In the genomic region with DNA sequence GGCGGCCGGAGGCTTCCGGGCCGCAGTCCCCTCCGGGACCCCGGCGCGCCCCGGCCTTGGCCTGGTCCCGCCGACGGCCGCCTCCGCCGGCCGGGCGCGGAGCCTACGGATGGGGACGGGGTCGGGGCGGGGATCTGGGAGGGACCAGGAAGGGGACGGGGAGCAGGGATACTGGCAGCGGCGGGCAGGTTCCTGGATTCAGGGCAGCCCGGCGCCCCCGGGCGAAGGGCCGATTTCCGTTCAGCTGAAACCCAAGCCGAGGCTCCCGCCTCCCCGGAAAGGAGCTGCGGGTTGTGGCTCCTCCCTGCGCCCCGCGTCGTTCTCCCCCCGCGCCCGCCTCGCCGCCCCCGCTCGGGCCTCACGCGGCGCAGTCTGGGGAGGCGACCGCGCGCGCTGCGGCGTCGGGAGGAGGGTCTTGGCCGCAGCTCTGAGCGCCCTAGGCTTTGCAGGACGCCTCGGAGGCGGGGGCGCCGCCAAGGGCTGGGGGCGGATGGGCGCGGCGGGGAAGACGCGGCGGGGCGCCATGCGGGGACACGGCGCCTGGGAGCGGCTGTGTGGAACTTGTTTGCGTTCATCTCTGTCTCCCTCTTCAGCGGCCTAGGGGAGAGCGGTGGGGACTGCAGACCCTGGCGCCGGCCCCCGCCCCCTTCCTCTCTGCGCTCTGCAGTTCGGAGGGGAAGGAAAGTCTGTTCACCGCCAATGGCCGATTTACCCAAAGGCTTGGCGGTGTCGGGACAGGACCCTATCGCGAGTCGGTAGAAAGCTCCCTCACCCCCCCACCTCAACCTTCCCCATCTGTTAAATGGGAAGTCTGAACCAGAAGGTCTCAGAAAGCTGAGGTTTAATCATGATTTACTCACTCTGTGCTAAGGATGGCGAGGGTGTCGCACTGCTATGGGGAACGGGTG, we compare ENCODE assay signal across 8 cellular contexts. TPM values are rescaled to one million over a fixed set of nuclear protein-coding genes. Genes with fewer than 3 reads are reported as not detected.
A peak's percentile ranks its signal among the peaks of the same experiment; 100 is the strongest.
DNase-seq lines count a peak whose midpoint lies in the region; ATAC-seq and TF ChIP-seq lines count a peak whose summit lies in the region.

No MANE protein-coding gene starts in this region.

- peaks cover 0 to 11% (median under 1%) of the 10 kb centered on the region in 7 donors for H3K9me3 Mint-ChIP-seq in CD4-positive, CD25-positive, alpha-beta regulatory T cell
- no peaks in the 10 kb centered on the region for H3K9me3 Mint-ChIP-seq in WTC11

- H3K27ac ChIP-seq in CD4-positive, CD25-positive, alpha-beta regulatory T cell (ENCODE audit: insufficient read depth, low read length, poor library complexity, severe bottlenecking) = no peak overlapping the region
- H3K27ac ChIP-seq in IMR-90 (ENCODE audit: insufficient read depth, low read length) = no peak overlapping the region
- no peak overlapping the region for H3K27ac ChIP-seq in esophagus (ENCODE audit: low read depth in 2 of 2, low read length in 1 of 2)
- H3K27ac ChIP-seq in neural cell (ENCODE audit: low read length) = peak overlapping the region; percentile 81

- ATAC-seq in CD4-positive, CD25-positive, alpha-beta regulatory T cell (ENCODE audit: low read depth in 2 of 2) = peak in 1 of 2 donors; percentile 45
- peak; percentile 60 for ATAC-seq in IMR-90 (ENCODE audit: low read depth)
- peak; percentile 70 for ATAC-seq in WTC11
- ATAC-seq in HG03460 (IDR thresholded peaks at IDR 0.05; ENCODE audit: unreplicated experiment) = no peak

- intact Hi-C loops in IMR-90 (cut with micrococcal nuclease) = no loop called here

- BruUV-seq in IMR-90 (replicated peaks; lab: Mats Ljungman, UMichigan) = no TSS peak

- peaks cover 17% of the 10 kb centered on the region for H3K4me1 ChIP-seq in CD4-positive, CD25-positive, alpha-beta regulatory T cell (ENCODE audit: control insufficient read depth, insufficient read depth, low read length, poor library complexity, severe bottlenecking)
- H3K4me1 ChIP-seq in IMR-90 (ENCODE audit: control insufficient read depth, insufficient read depth, low read length) = peaks cover 2% of the 10 kb centered on the region; the same call in 1 of the 2 replicates
- H3K4me1 ChIP-seq in esophagus (ENCODE audit: control insufficient read depth in 2 of 2, insufficient read depth in 2 of 2, low read length in 1 of 2) = peaks cover 0 to 12% of the 10 kb centered on the region in 2 donors

- H3K56ac ChIP-seq in IMR-90 (ENCODE audit: extremely low read depth, insufficient read depth, low read length) = no peak overlapping the region

- H3K4me2 ChIP-seq in IMR-90 (ENCODE audit: low read depth, low read length) (peak overlapping the region; percentile 77), neural cell (ENCODE audit: low read length) (peak overlapping the region; percentile 80)

- H3K9ac ChIP-seq in IMR-90 (ENCODE audit: low read depth, low read length) = no peak overlapping the region
- peak overlapping the region; percentile 92 for H3K9ac ChIP-seq in neural cell (ENCODE audit: low read length)

- TF ChIP-seq CTCF in IMR-90 (conservative IDR thresholded peaks at IDR 0.05; ENCODE audit: low read depth, low read length) (no peak), WTC11 (IDR thresholded peaks at IDR 0.05) (no peak), neural cell (IDR thresholded peaks at IDR 0.05; ENCODE audit: poor library complexity, severe bottlenecking) (peak; percentile 10)

- H4K91ac ChIP-seq in IMR-90 (ENCODE audit: insufficient read depth, low read depth, low read length) = no peak overlapping the region

- H2AK5ac ChIP-seq in IMR-90 (ENCODE audit: low read depth, low read length) = no peak overlapping the region

- no peak overlapping the region for H3K27ac Mint-ChIP-seq in CD4-positive, CD25-positive, alpha-beta regulatory T cell
- H3K27ac Mint-ChIP-seq in WTC11 = no peak overlapping the region

- no peaks in the 10 kb centered on the region for H3K36me3 ChIP-seq in CD4-positive, CD25-positive, alpha-beta regulatory T cell (ENCODE audit: control insufficient read depth, insufficient read depth, low read length)
- no peaks in the 10 kb centered on the region for H3K36me3 ChIP-seq in IMR-90 (ENCODE audit: control insufficient read depth, insufficient read depth, low read length)
- no peaks in the 10 kb centered on the region for H3K36me3 ChIP-seq in esophagus (ENCODE audit: control insufficient read depth in 2 of 2, insufficient read depth in 2 of 2, low read length in 1 of 2)
- no peaks in the 10 kb centered on the region for H3K36me3 ChIP-seq in neural cell (ENCODE audit: insufficient read depth, low read length)

- peaks cover 18% of the 10 kb centered on the region for H3K27me3 ChIP-seq in CD4-positive, CD25-positive, alpha-beta regulatory T cell (ENCODE audit: control insufficient read depth, insufficient read depth, low read length)
- H3K27me3 ChIP-seq in IMR-90 (ENCODE audit: control insufficient read depth, insufficient read depth, low read length) (peaks cover 42% of the 10 kb centered on the region), esophagus (ENCODE audit: control insufficient read depth in 1 of 2, insufficient read depth in 2 of 2, low read length in 2 of 2) (peaks cover 0 to 13% of the 10 kb centered on the region in 2 donors), neural cell (ENCODE audit: insufficient read depth, low read depth, low read length) (no peaks in the 10 kb centered on the region)

- H3K9me3 ChIP-seq in CD4-positive, CD25-positive, alpha-beta regulatory T cell (ENCODE audit: control insufficient read depth in 2 of 2, low read length in 2 of 2) = peaks cover 0 to 3% of the 10 kb centered on the region in 2 experiments
- 0 out of 2 replicates have a peak, but pooled peaks cover 2% of the 10 kb centered on the region for H3K9me3 ChIP-seq in IMR-90 (ENCODE audit: control insufficient read depth, insufficient read depth, low read length)
- H3K9me3 ChIP-seq in esophagus (ENCODE audit: control insufficient read depth in 2 of 2, insufficient read depth in 1 of 2, low read depth in 1 of 2, low read length in 1 of 2) = no peaks in the 10 kb centered on the region
- no peaks in the 10 kb centered on the region for H3K9me3 ChIP-seq in neural cell (ENCODE audit: low read length)

- CTCF ChIA-PET in IMR-90 (lab: Yijun Ruan, JAX) (no interaction called here), WTC11 (lab: Charles Lee) (interaction anchor here (0.7 to 2.8 kb wide), 7 partner anchors 8 to 323 kb away, joined by 3 to 28 read pairs (median 4); no protein-coding TSS in a partner anchor)

- H4K8ac ChIP-seq in IMR-90 (ENCODE audit: low read depth in 2 of 2, low read length in 2 of 2) = no peak overlapping the region

- peak overlapping the region; percentile 75 for H2AFZ ChIP-seq in IMR-90 (replicated peaks; ENCODE audit: low read length, poor library complexity)
- H2AFZ ChIP-seq in neural cell (ENCODE audit: low read depth, low read length) = peak overlapping the region; percentile 45

- H4K5ac ChIP-seq in IMR-90 (ENCODE audit: low read depth, low read length) = no peak overlapping the region

- H3K23ac ChIP-seq in IMR-90 (ENCODE audit: low read depth, low read length) = no peak overlapping the region

- H3K9me1 ChIP-seq in IMR-90 (ENCODE audit: insufficient read depth, low read length) = no peaks in the 10 kb centered on the region

- no peak overlapping the region for H2AK9ac ChIP-seq in IMR-90 (replicated peaks; ENCODE audit: low read depth, low read length, poor library complexity)

- H3F3A ChIP-seq in neural cell (ENCODE audit: insufficient read depth, low read length, poor library complexity, severe bottlenecking) = peaks cover 6% of the 10 kb centered on the region

- DNase-seq in CD4-positive, CD25-positive, alpha-beta regulatory T cell = peak in 1 of 3 donors; percentile 56
- DNase-seq in IMR-90 (no peak), WTC11 (ENCODE audit: low spot score) (peak; percentile 78), A172 (ENCODE audit: low spot score) (no peak)
- no peak for DNase-seq in stimulated activated CD4-positive, alpha-beta T cell treated with anti-CD3 and anti-CD28 coated beads, Interleukin-4, amount 100 ng/mL, for 24 hours

- TF ChIP-seq RAD21 in IMR-90 (IDR thresholded peaks at IDR 0.05; ENCODE audit: low read length) (no peak), neural cell (conservative IDR thresholded peaks at IDR 0.05) (no peak)

- no peak overlapping the region for H2BK5ac ChIP-seq in IMR-90 (ENCODE audit: low read depth, low read length, poor library complexity, severe bottlenecking)

- H3K18ac ChIP-seq in IMR-90 (ENCODE audit: low read depth, low read length) = no peak overlapping the region

- no peaks in the 10 kb centered on the region for H4K20me1 ChIP-seq in IMR-90 (ENCODE audit: insufficient read depth, low read length)
- H4K20me1 ChIP-seq in neural cell (ENCODE audit: insufficient read depth) = no peaks in the 10 kb centered on the region

- H3K9me2 ChIP-seq in neural cell (ENCODE audit: insufficient read depth, low read length) = no peaks in the 10 kb centered on the region

- H3K4me3 ChIP-seq in CD4-positive, CD25-positive, alpha-beta regulatory T cell (ENCODE audit: low read depth, low read length) = no peak overlapping the region
- peak overlapping the region; percentile 57 for H3K4me3 ChIP-seq in IMR-90 (ENCODE audit: insufficient read depth, low read depth, low read length)
- H3K4me3 ChIP-seq in esophagus (ENCODE audit: low read depth in 1 of 2, low read length in 2 of 2) = peak overlapping the region; percentile 44 to 60
- H3K4me3 ChIP-seq in neural cell (ENCODE audit: low read length) = peak overlapping the region; percentile 93

- no peak overlapping the region for H3K14ac ChIP-seq in IMR-90 (replicated peaks; ENCODE audit: low read depth, low read length)

- peak overlapping the region; percentile 62 to 73 (median 70) for H3K4me3 Mint-ChIP-seq in CD4-positive, CD25-positive, alpha-beta regulatory T cell
- peak overlapping the region; percentile 76 for H3K4me3 Mint-ChIP-seq in WTC11

- no peak for TF ChIP-seq POLR2A in IMR-90 (IDR thresholded peaks at IDR 0.05; ENCODE audit: low read depth, low read length)

- no peak for TF ChIP-seq EP300 in neural cell (conservative IDR thresholded peaks at IDR 0.05; ENCODE audit: poor library complexity, severe bottlenecking)

- no peak overlapping the region for H2BK120ac ChIP-seq in IMR-90 (ENCODE audit: low read depth, low read length)

- H2BK20ac ChIP-seq in IMR-90 (ENCODE audit: low read depth, low read length) = no peak overlapping the region

- in situ Hi-C loops in IMR-90 (cut with MboI; ENCODE audit: low sequenced_read_pairs) = no loop called here

- POLR2A ChIA-PET in IMR-90 (lab: Charles Lee; ENCODE audit: unreplicated experiment) = no interaction called here
- POLR2A ChIA-PET in WTC11 (lab: Charles Lee) = interaction anchor here (0.6 to 1.5 kb wide), 3 partner anchors 18 to 107 kb away, joined by 3 to 4 read pairs (median 4); partner anchors contain the start of gene DYNLT1

- WGBS in IMR-90 (ENCODE audit: extremely low coverage in 2 of 2, insufficient read length in 1 of 2), 2 experiments = 4% methylated on average over 27 of the region's 94 CpGs; no CpG with 5 or more reads in 1 of the 2 experiments
- WGBS in esophagus, 2 donors = 4% methylated on average over 67 to 94 of the region's 94 CpGs

- H3K79me1 ChIP-seq in IMR-90 (ENCODE audit: low read depth in 1 of 2, low read length in 2 of 2) = no peaks in the 10 kb centered on the region

- dilution Hi-C loops in IMR-90 (cut with HindIII; ENCODE audit: low sequenced_read_pairs, unreplicated experiment) = no loop called here

- no peaks in the 10 kb centered on the region for H3K36me3 Mint-ChIP-seq in CD4-positive, CD25-positive, alpha-beta regulatory T cell
- H3K36me3 Mint-ChIP-seq in WTC11 = no peaks in the 10 kb centered on the region

- peaks cover 18% of the 10 kb centered on the region for H3K79me2 ChIP-seq in neural cell (replicated peaks; ENCODE audit: insufficient read depth, low read length)

- H3K4me1 Mint-ChIP-seq in CD4-positive, CD25-positive, alpha-beta regulatory T cell = peaks cover 0 to 8% (median 0%) of the 10 kb centered on the region in 4 donors
- H3K4me1 Mint-ChIP-seq in WTC11 = peaks cover 16% of the 10 kb centered on the region

- no peak overlapping the region for H3K4ac ChIP-seq in IMR-90 (ENCODE audit: low read depth, low read length)

- H2BK15ac ChIP-seq in IMR-90 (ENCODE audit: low read depth, low read length) = no peak overlapping the region

- H3K27me3 Mint-ChIP-seq in CD4-positive, CD25-positive, alpha-beta regulatory T cell = peaks cover 73% of the 10 kb centered on the region
- H3K27me3 Mint-ChIP-seq in WTC11 (ENCODE audit: low read depth) = peaks cover 15% of the 10 kb centered on the region

RNA-seq across cellular contexts. Expression of gene TMEM181, which starts 22.7 kb away (rescaled TPM):
- 21.2 TPM for total RNA-seq in CD4-positive, CD25-positive, alpha-beta regulatory T cell
- polyA plus RNA-seq in CD4-positive, CD25-positive, alpha-beta regulatory T cell = 1 to 10 TPM; 4.9 to 5.7 (median 5.5) TPM
- total RNA-seq in IMR-90 (2012; rRNA removed) (27.8 and 40.0 TPM in 2 replicates), WTC11 (2021) (18.8 to 22.1 TPM (median 21.2 TPM) in 3 replicates)
- polyA plus RNA-seq in IMR-90 (2012; rRNA removed) (16.8 and 22.8 TPM in 2 replicates), esophagus (1 to 10 TPM; 7.9 to 9.3 TPM), neural cell (47.6 TPM in 2 replicates)
- 6.0 and 9.4 TPM in 2 replicates for polyA plus RNA-seq in IMR-90 (2012; cell fraction: cytosol; rRNA removed)
- polyA plus RNA-seq in IMR-90 (2012; cell fraction: nucleus; rRNA removed; ENCODE audit: low replicate concordance) = 4.9 and 22.2 TPM in 2 replicates
- 55.3 and 56.4 TPM in 2 replicates for polyA minus RNA-seq in neural cell
- 24.1 and 25.5 TPM in 2 replicates for total RNA-seq in A172 (2014; rRNA removed; shearing (Covaris generic))
